21 cellular contexts compared by ENCODE assay signal in the genomic region with DNA sequence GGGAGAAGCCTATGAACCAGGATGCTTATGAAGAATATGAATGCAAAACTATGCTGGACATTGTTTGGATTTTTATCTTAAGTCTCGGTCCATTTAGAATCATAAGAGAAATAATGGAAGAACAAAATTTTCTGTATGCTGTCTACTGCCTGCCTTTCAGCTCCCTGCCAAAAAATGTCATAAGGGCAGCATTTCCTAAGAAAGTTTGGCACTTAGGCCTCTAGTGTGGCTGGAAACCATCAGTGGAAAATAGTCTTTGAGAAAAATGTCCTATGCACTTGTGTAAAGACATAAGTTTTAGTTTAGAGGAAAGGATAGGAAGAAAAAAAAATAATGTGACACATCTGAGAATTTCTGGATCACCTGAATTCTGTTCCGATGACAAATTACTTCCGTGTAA.
A peak's percentile ranks its signal among the peaks of the same experiment; 100 is the strongest.
DNase-seq lines count a peak whose midpoint lies in the region; ATAC-seq lines count a peak whose summit lies in the region.
"Had no signal": no experiment of that assay in that cellular context is flagged by ENCODE, and none has a peak within 500 bp of the region (broad histone marks: within the 10 kb centered on the region; RNA-seq: fewer than 3 reads in every experiment).

No MANE protein-coding gene starts in this region.

- H3K18ac ChIP-seq in mesendoderm (ENCODE audit: low read length) = no peak overlapping the region

- H3K4me2 ChIP-seq in mesendoderm (ENCODE audit: low read length) = no peak overlapping the region
- H3K4me2 ChIP-seq: BLaER1 treated with 17β-estradiol and CSF1 and Interleukin-3, amounts not matched to agents 10 nM and 100 nM; GM23338 had no signal

- H2BK5ac ChIP-seq in mesendoderm (ENCODE audit: low read length) = no peak overlapping the region

- H3K4ac ChIP-seq in mesendoderm (ENCODE audit: low read depth, low read length) = no peak overlapping the region

- H3K4me1 ChIP-seq in ACC112 (ENCODE audit: control insufficient read depth, insufficient read depth, low read length, unreplicated experiment) (no peaks in the 10 kb centered on the region), mesendoderm (ENCODE audit: control insufficient read depth, low read depth, low read length) (no peaks in the 10 kb centered on the region)
- H3K4me1 ChIP-seq: BE2C; BLaER1 treated with 17β-estradiol and CSF1 and Interleukin-3, amounts not matched to agents 10 nM and 100 nM had no signal

- no peaks in the 10 kb centered on the region for H3K36me3 ChIP-seq in ACC112 (ENCODE audit: insufficient read depth, low read length)
- no peaks in the 10 kb centered on the region for H3K36me3 ChIP-seq in mesendoderm (ENCODE audit: control insufficient read depth, insufficient read depth, low read length)
- H3K36me3 ChIP-seq: BE2C; BLaER1 treated with 17β-estradiol and CSF1 and Interleukin-3, amounts not matched to agents 10 nM and 100 nM had no signal

- no peak overlapping the region for H3K27ac ChIP-seq in ACC112 (ENCODE audit: low read depth, low read length)
- H3K27ac ChIP-seq in mesendoderm (ENCODE audit: low read depth, low read length) = no peak overlapping the region
- H3K27ac ChIP-seq: 22Rv1; BLaER1 treated with 17β-estradiol and CSF1 and Interleukin-3, amounts not matched to agents 10 nM and 100 nM had no signal

- no CpG with 5 or more reads among the region's 3 CpGs for WGBS in mesendoderm (ENCODE audit: extremely low coverage, insufficient coverage, low lambda C conversion rate)

- H3K9ac ChIP-seq in mesendoderm (ENCODE audit: low read length) = no peak overlapping the region
- H3K9ac ChIP-seq: BLaER1 treated with 17β-estradiol and CSF1 and Interleukin-3, amounts not matched to agents 10 nM and 100 nM had no signal

- no peak overlapping the region for H3K23ac ChIP-seq in mesendoderm (ENCODE audit: low read length)

- H3K56ac ChIP-seq in mesendoderm (ENCODE audit: low read length) = no peak overlapping the region

- H3K27me3 ChIP-seq in ACC112 (ENCODE audit: insufficient read depth, low read length) (no peaks in the 10 kb centered on the region), mesendoderm (ENCODE audit: insufficient read depth, low read length, poor library complexity) (no peaks in the 10 kb centered on the region)
- H3K27me3 ChIP-seq: BE2C; BLaER1 treated with 17β-estradiol and CSF1 and Interleukin-3, amounts not matched to agents 10 nM and 100 nM had no signal

- no peaks in the 10 kb centered on the region for H3K79me2 ChIP-seq in ACC112 (ENCODE audit: control insufficient read depth, insufficient read depth, low read length, unreplicated experiment)
- H3K79me2 ChIP-seq in mesendoderm (ENCODE audit: control insufficient read depth, insufficient read depth, low read length) = no peaks in the 10 kb centered on the region

- H2BK15ac ChIP-seq in mesendoderm (replicated peaks; ENCODE audit: low read depth) = no peak overlapping the region

- H2AK5ac ChIP-seq in mesendoderm (ENCODE audit: low read length) = no peak overlapping the region

- no peak overlapping the region for H2BK120ac ChIP-seq in mesendoderm (ENCODE audit: low read depth, low read length)

- no peak for ATAC-seq in GM21526 (IDR thresholded peaks at IDR 0.05; ENCODE audit: low FRiP score, unreplicated experiment)
- ATAC-seq: GM23338, HCT116 had no signal

- no peaks in the 10 kb centered on the region for H3K79me1 ChIP-seq in mesendoderm (ENCODE audit: low read length)

- H2AFZ ChIP-seq in ACC112 (ENCODE audit: low read length, unreplicated experiment) = peak overlapping the region; percentile 12
- H2AFZ ChIP-seq: GM23338 had no signal

- H4K5ac ChIP-seq in mesendoderm (ENCODE audit: low read length) = no peak overlapping the region

- DNase-seq in fibroblast of gingiva (ENCODE audit: low read depth) (peak; percentile 61), fibroblast of the conjunctiva (ENCODE audit: low read depth) (peak; percentile 23), stromal cell of bone marrow (ENCODE audit: low read depth) (peak; percentile 35), mesendoderm (no peak)
- DNase-seq in activated CD4-positive, alpha-beta T cell treated with anti-CD3 and anti-CD28 coated beads, Interleukin-2, amount 50 U/mL, for 4 hours = no peak
- DNase-seq in effector CD8-positive, alpha-beta T cell (lab: John Stamatoyannopoulos, UW) = no peak
- DNase-seq: ACHN; AML-193; BE2C; Calu3; CD4-positive, alpha-beta memory T cell; COR-L47; DMS153; DND-41; H9 had no signal

- H4K8ac ChIP-seq in mesendoderm (ENCODE audit: low read depth, low read length) = no peak overlapping the region

- H3K4me3 ChIP-seq in ACC112 (ENCODE audit: low read depth, low read length) = no peak overlapping the region
- H3K4me3 ChIP-seq in mesendoderm (ENCODE audit: low read length) = no peak overlapping the region
- H3K4me3 ChIP-seq: BLaER1 treated with 17β-estradiol and CSF1 and Interleukin-3, amounts not matched to agents 10 nM and 100 nM; GM23338 had no signal

Comparison
In these comparisons a context has a peak if more than half of its experiments do, and no peak if none do; other contexts are left out.
1. DNase-seq: peak in fibroblast of gingiva (single experiment), fibroblast of the conjunctiva (single experiment) and stromal cell of bone marrow (single experiment); none in mesendoderm (single experiment), activated CD4-positive, alpha-beta T cell treated with anti-CD3 and anti-CD28 coated beads, Interleukin-2, amount 50 U/mL, for 4 hours (0 of 2) and effector CD8-positive, alpha-beta T cell (single experiment).